Comparison of ENCODE assay signal across 9 cellular contexts in the genomic region with DNA sequence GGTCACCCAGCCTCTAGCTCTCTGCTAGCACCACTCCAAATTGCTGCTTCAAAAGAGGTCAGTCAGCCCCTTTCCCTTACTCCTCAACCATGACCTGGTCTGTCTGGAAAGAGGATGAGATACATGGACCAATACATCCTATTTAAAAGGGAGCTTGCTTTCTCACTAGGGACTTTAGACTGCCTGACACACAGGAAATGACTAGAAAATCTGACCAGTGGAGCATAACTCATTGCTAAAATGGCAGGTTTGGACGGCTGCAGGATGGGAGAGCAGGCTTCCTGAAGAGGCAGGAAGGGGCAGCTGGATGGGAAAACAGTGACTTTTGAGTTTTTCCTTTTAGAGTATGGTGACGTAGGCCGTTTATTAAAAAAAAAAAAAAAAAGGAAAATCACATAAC. TPM values are rescaled to one million over a fixed set of nuclear protein-coding genes. Genes with fewer than 3 reads are reported as not detected.
DNase-seq lines count a peak whose midpoint lies in the region; ATAC-seq and TF ChIP-seq lines count a peak whose summit lies in the region.
"Had no signal": no experiment of that assay in that cellular context is flagged by ENCODE, and none has a peak within 500 bp of the region (broad histone marks: within the 10 kb centered on the region; RNA-seq: fewer than 3 reads in every experiment).

No MANE protein-coding gene starts in this region.

- no peak for TF ChIP-seq POLR2A in prostate gland (IDR thresholded peaks at IDR 0.05)

- no peaks in the 10 kb centered on the region for H3K9me3 Mint-ChIP-seq in nephron progenitor cell

- H3K4me3 ChIP-seq in GM08714 (ENCODE audit: low read length) (peak overlapping the region; percentile 63), astrocyte of the spinal cord (ENCODE audit: low read depth, low read length) (no peak overlapping the region), prostate gland (no peak overlapping the region)

- peak overlapping the region; percentile 97 for H3K27ac Mint-ChIP-seq in nephron progenitor cell

- TF ChIP-seq CTCF in astrocyte of the spinal cord (IDR thresholded peaks at IDR 0.05; ENCODE audit: low read depth, low read length) = no peak
- no peak for TF ChIP-seq CTCF in nephron progenitor cell (IDR thresholded peaks at IDR 0.05)
- no peak for TF ChIP-seq CTCF in prostate gland (IDR thresholded peaks at IDR 0.05)

- peak overlapping the region; percentile 35 for H3K4me3 Mint-ChIP-seq in nephron progenitor cell

- H3K36me3 Mint-ChIP-seq in nephron progenitor cell (ENCODE audit: low read depth) = peaks cover 5% of the 10 kb centered on the region

- H3K4me1 Mint-ChIP-seq in nephron progenitor cell = peaks cover 40% of the 10 kb centered on the region

- H3K36me3 ChIP-seq in prostate gland = no peaks in the 10 kb centered on the region

- intact Hi-C loops in prostate gland (cut with DNase I) = no loop called here

- no peaks in the 10 kb centered on the region for H3K27me3 ChIP-seq in prostate gland (replicated peaks; ENCODE audit: insufficient read depth)

- 74% methylated on average over 3 of the region's 3 CpGs for WGBS in prostate gland

- DNase-seq in astrocyte of the spinal cord (ENCODE audit: low read depth, low spot score) = peak; percentile 29
- no peak for DNase-seq in nephron progenitor cell
- no peak for DNase-seq in activated gamma-delta T cell treated with Interleukin-2 at 50 U/mL for 16 hours
- no peak for DNase-seq in NCI-H510A treated with DMSO at 0.1 percent for 48 hours (lab: John Stamatoyannopoulos, UW)
- DNase-seq in prostate gland (ENCODE audit: low spot score) = no peak
- DNase-seq in OCI-M1 (lab: John Stamatoyannopoulos, UW) = no peak
- DNase-seq: activated naive CD4-positive, alpha-beta T cell had no signal

- H3K9me3 ChIP-seq in prostate gland = no peaks in the 10 kb centered on the region

- no peak overlapping the region for H3K27ac ChIP-seq in prostate gland

- no peaks in the 10 kb centered on the region for H3K4me1 ChIP-seq in prostate gland (replicated peaks)

- in situ Hi-C loops in astrocyte of the spinal cord (cut with HindIII; ENCODE audit: low sequenced_read_pairs) = no loop called here

- peaks cover 5% of the 10 kb centered on the region for H3K27me3 Mint-ChIP-seq in nephron progenitor cell (ENCODE audit: low read depth, poor library complexity)

- ATAC-seq in HG02973 (IDR thresholded peaks at IDR 0.05; ENCODE audit: unreplicated experiment) = peak; percentile 36

RNA-seq across cellular contexts. Expression of a gene that starts 25.3 kb away (rescaled TPM):
- total RNA-seq in prostate gland = 10 to 100 TPM; 34.1 to 65.0 TPM

RNA-seq across cellular contexts. Expression of a gene that starts 40.0 kb away (rescaled TPM):
- total RNA-seq in prostate gland = 10 to 100 TPM; 41.1 to 56.4 TPM
